Comparison of ENCODE assay signal across 32 cellular contexts in genomic region chr1:233064988-233065387, GRCh38.
"Had no signal": no experiment of that assay in that cellular context is flagged by ENCODE, and none has a peak within 500 bp of the region (broad histone marks: within the 10 kb centered on the region; RNA-seq: fewer than 3 reads in every experiment).

No MANE protein-coding gene starts in this region.

- H3K9me3 ChIP-seq: ascending aorta, gastrocnemius medialis had no signal

- DNase-seq: activated B cell treated with CpG ODN at 0.5 μM for 24 hours; activated CD4-positive, alpha-beta memory T cell treated with anti-CD3 and anti-CD28 coated beads, Interleukin-2, amount 10 ng/mL, durations not matched to agents 7 days and 5 days; activated CD4-positive, alpha-beta T cell treated with anti-CD3 and anti-CD28 coated beads for 48 hours; activated CD4-positive, alpha-beta T cell treated with anti-CD3 and anti-CD28 coated beads, Interleukin-2, amount 50 U/mL, for 4 hours; activated CD8-positive, alpha-beta memory T cell treated with anti-CD3 and anti-CD28 coated beads, Interleukin-2, amount 50 U/mL, for 48 hours; activated gamma-delta T cell; activated naive CD4-positive, alpha-beta T cell; activated naive CD4-positive, alpha-beta T cell treated with anti-CD3 and anti-CD28 coated beads, Interleukin-2, amount 10 ng/mL, durations not matched to agents 7 days and 5 days; activated naive CD8-positive, alpha-beta T cell treated with anti-CD3 and anti-CD28 coated beads, Interleukin-2, amount 10 ng/mL, durations not matched to agents 7 days and 5 days; activated T-cell treated with anti-CD3 and anti-CD28 coated beads for 4 hours; activated T-cell treated with anti-CD3 and anti-CD28 coated beads, Interleukin-2, amount 50 U/mL, for 24 hours; activated T-cell treated with anti-CD3 and anti-CD28 coated beads, Interleukin-2, amount 50 U/mL, for 72 hours; central memory CD4-positive, alpha-beta T cell; cerebellar nuclear complex; cortex of kidney; dermis blood vessel endothelial cell; effector CD4-positive, alpha-beta T cell; effector memory CD8-positive, alpha-beta T cell; foreskin keratinocyte; gastrocnemius medialis; glutamatergic neuron; heart left ventricle; T-helper 1 cell; T-helper 17 cell; T1000; WERI-Rb-1 had no signal

- ATAC-seq: activated CD4-positive, CD25-positive, alpha-beta regulatory T cell treated with anti-CD3 and anti-CD28 coated beads, Interleukin-2, amount 50 U/mL, for 24 hours; activated naive CD4-positive, alpha-beta T cell treated with anti-CD3 and anti-CD28 coated beads, Interleukin-2, amount 50 U/mL, for 72 hours; activated T-cell treated with anti-CD3 and anti-CD28 coated beads, Interleukin-2, amount 50 U/mL, for 72 hours; effector memory CD8-positive, alpha-beta T cell; foreskin keratinocyte; gastrocnemius medialis; heart left ventricle; T-helper 17 cell had no signal

- H3K36me3 ChIP-seq: ascending aorta, breast epithelium, cardiac muscle cell, gastrocnemius medialis, heart left ventricle, WERI-Rb-1 had no signal

- H3K27ac ChIP-seq: ascending aorta, breast epithelium, cardiac muscle cell, epithelial cell of prostate, foreskin keratinocyte, gastrocnemius medialis, heart left ventricle, WERI-Rb-1 had no signal

- H3K4me3 ChIP-seq: ascending aorta, breast epithelium, cardiac muscle cell, gastrocnemius medialis, heart left ventricle had no signal

- H3K4me1 ChIP-seq: ascending aorta, breast epithelium, foreskin keratinocyte, gastrocnemius medialis had no signal

- H3K27me3 ChIP-seq: ascending aorta, breast epithelium, cardiac muscle cell, foreskin keratinocyte, gastrocnemius medialis, heart left ventricle had no signal
